In genomic region chr14:101808894-101809670, GRCh38 we compare ENCODE assay signal across 8 cellular contexts. TPM values are rescaled to one million over a fixed set of nuclear protein-coding genes. Genes with fewer than 3 reads are reported as not detected.
DNase-seq lines count a peak whose midpoint lies in the region; ATAC-seq and TF ChIP-seq lines count a peak whose summit lies in the region.

No MANE protein-coding gene starts in this region.

- H3K4me3 ChIP-seq in CD8-positive, alpha-beta T cell (ENCODE audit: low read depth, low read length): peak overlapping the region; percentile 80
- peak overlapping the region; percentile 83 for H3K4me3 ChIP-seq in OCI-LY3 (ENCODE audit: low read length)

- peak overlapping the region; percentile 99 for H3K27ac ChIP-seq in CD8-positive, alpha-beta T cell (ENCODE audit: low read depth, low read length)
- peak overlapping the region; percentile 93 for H3K27ac ChIP-seq in OCI-LY3 (ENCODE audit: low read length)

- H3K4me1 Mint-ChIP-seq in CD8-positive, alpha-beta T cell (ENCODE audit: low read depth): peaks cover 44% of the 10 kb centered on the region
- H3K4me1 Mint-ChIP-seq in endothelial cell (ENCODE audit: unreplicated experiment) (peaks cover 20% of the 10 kb centered on the region), osteocyte (ENCODE audit: unreplicated experiment) (peaks cover 31% of the 10 kb centered on the region)

- DNase-seq in CD8-positive, alpha-beta T cell: no peak
- DNase-seq in endothelial cell (ENCODE audit: low spot score) (no peak), osteocyte (ENCODE audit: extremely low spot score, unreplicated experiment) (no peak), GM19238 (ENCODE audit: insufficient read length, low spot score) (no peak), SKM-1 treated with dmso at 0.1 percent for 144 hours (lab: John Stamatoyannopoulos, UW; ENCODE audit: unreplicated experiment) (no peak), NCI-H1092 (lab: John Stamatoyannopoulos, UW) (no peak)

- no peaks in the 10 kb centered on the region for H3K9me3 Mint-ChIP-seq in CD8-positive, alpha-beta T cell
- no peaks in the 10 kb centered on the region for H3K9me3 Mint-ChIP-seq in endothelial cell (ENCODE audit: unreplicated experiment)
- no peaks in the 10 kb centered on the region for H3K9me3 Mint-ChIP-seq in osteocyte (ENCODE audit: unreplicated experiment)

- H3K36me3 ChIP-seq in CD8-positive, alpha-beta T cell (ENCODE audit: insufficient read depth, low read length): no peaks in the 10 kb centered on the region
- H3K36me3 ChIP-seq in OCI-LY3 (replicated peaks; ENCODE audit: low read depth, low read length): peaks cover 3% of the 10 kb centered on the region

- peaks cover 39% of the 10 kb centered on the region for H3K79me2 ChIP-seq in OCI-LY3 (ENCODE audit: low read length)

- H3K27ac Mint-ChIP-seq in CD8-positive, alpha-beta T cell: peak overlapping the region; percentile 99
- peak overlapping the region; percentile 100 for H3K27ac Mint-ChIP-seq in endothelial cell (ENCODE audit: unreplicated experiment)
- peak overlapping the region; percentile 99 for H3K27ac Mint-ChIP-seq in osteocyte (ENCODE audit: unreplicated experiment)

- H3K4me1 ChIP-seq in CD8-positive, alpha-beta T cell (ENCODE audit: insufficient read depth, low read length): peaks cover 34% of the 10 kb centered on the region
- peaks cover 20% of the 10 kb centered on the region for H3K4me1 ChIP-seq in OCI-LY3 (ENCODE audit: low read length)

- H3K27me3 ChIP-seq in CD8-positive, alpha-beta T cell (ENCODE audit: insufficient read depth, low read length): no peaks in the 10 kb centered on the region
- no peaks in the 10 kb centered on the region for H3K27me3 ChIP-seq in OCI-LY3 (ENCODE audit: low read depth, low read length)

- no peak for ATAC-seq in CD8-positive, alpha-beta T cell
- ATAC-seq in GM18867 (IDR thresholded peaks at IDR 0.05; ENCODE audit: unreplicated experiment): no peak

- peak overlapping the region; percentile 81 for H3K4me2 ChIP-seq in OCI-LY3 (ENCODE audit: low read length)

- POLR2A ChIA-PET in CD8-positive, alpha-beta T cell (lab: Charles Lee): interaction anchor here (0.6 to 10.3 kb wide), 19 partner anchors 8 to 1240 kb away, joined by 3 to 239 read pairs (median 5); no protein-coding TSS in a partner anchor

- no peaks in the 10 kb centered on the region for H3K27me3 Mint-ChIP-seq in CD8-positive, alpha-beta T cell (ENCODE audit: low read depth)
- H3K27me3 Mint-ChIP-seq in endothelial cell (ENCODE audit: unreplicated experiment): peaks cover 3% of the 10 kb centered on the region
- H3K27me3 Mint-ChIP-seq in osteocyte (ENCODE audit: unreplicated experiment): no peaks in the 10 kb centered on the region

- peaks cover 32% of the 10 kb centered on the region for H4K20me1 ChIP-seq in OCI-LY3 (ENCODE audit: insufficient read depth, low read length)

- CTCF ChIA-PET in CD8-positive, alpha-beta T cell (lab: Charles Lee): interaction anchor here (0.7 to 4.2 kb wide), 9 partner anchors 10 to 102 kb away, joined by 3 to 29 read pairs (median 6); no protein-coding TSS in a partner anchor

- peak overlapping the region; percentile 94 for H3K4me3 Mint-ChIP-seq in CD8-positive, alpha-beta T cell
- H3K4me3 Mint-ChIP-seq in endothelial cell (ENCODE audit: unreplicated experiment): peak overlapping the region; percentile 98
- peak overlapping the region; percentile 90 for H3K4me3 Mint-ChIP-seq in osteocyte (ENCODE audit: unreplicated experiment)

- H3K9me3 ChIP-seq in CD8-positive, alpha-beta T cell (ENCODE audit: low read length): no peaks in the 10 kb centered on the region
- H3K9me3 ChIP-seq in OCI-LY3 (ENCODE audit: insufficient read depth, low read length): no peaks in the 10 kb centered on the region

- intact Hi-C loops in CD8-positive, alpha-beta T cell (cut with DNase I, micrococcal nuclease): loop anchor here in 1 of 2 experiments (1.0 to 5.0 kb wide), 5 partner anchors 14 to 278 kb away; partner anchors contain the start of gene HSP90AA1

- no peak overlapping the region for H2AFZ ChIP-seq in OCI-LY3 (ENCODE audit: low read depth, low read length)

- no peak for TF ChIP-seq CTCF in CD8-positive, alpha-beta T cell (IDR thresholded peaks at IDR 0.05)
- no peak for TF ChIP-seq CTCF in OCI-LY3 (IDR thresholded peaks at IDR 0.05; ENCODE audit: low read depth, low read length)
- TF ChIP-seq CTCF in endothelial cell (IDR thresholded peaks at IDR 0.05; ENCODE audit: unreplicated experiment): no peak
- no peak for TF ChIP-seq CTCF in osteocyte (IDR thresholded peaks at IDR 0.05)

- peak overlapping the region; percentile 79 for H3K9ac ChIP-seq in OCI-LY3 (ENCODE audit: low read length)

- peaks cover 35% of the 10 kb centered on the region for H3K36me3 Mint-ChIP-seq in CD8-positive, alpha-beta T cell
- no peaks in the 10 kb centered on the region for H3K36me3 Mint-ChIP-seq in endothelial cell (ENCODE audit: low read depth, unreplicated experiment)
- H3K36me3 Mint-ChIP-seq in osteocyte (ENCODE audit: unreplicated experiment): peaks cover 5% of the 10 kb centered on the region

RNA-seq across cellular contexts. Expression of gene PPP2R5C, which starts 47.6 kb away (rescaled TPM):
- total RNA-seq in CD8-positive, alpha-beta T cell: 100 to 1,000 TPM; 557 to 560 TPM
- 71.5 TPM for total RNA-seq in endothelial cell (ENCODE audit: unreplicated experiment)
- 115 and 116 TPM in 2 replicates for total RNA-seq in osteocyte
